ENCODE assay signal across 1 cellular context in genomic region chr9:114721491-114722362, GRCh38.
TF ChIP-seq lines count a peak whose summit lies in the region.

No MANE protein-coding gene starts in this region.

TF ChIP-seq in HepG2, 621 proteins besides CTCF, POLR2A, EP300 and RAD21 (continued from another document):
- TF ChIP-seq ZBTB4 (CRISPR knock-in tag; IDR thresholded peaks at IDR 0.05; ENCODE audit: borderline replicate concordance): no peak
- no peak for TF ChIP-seq ZKSCAN1 (IDR thresholded peaks at IDR 0.05; ENCODE audit: low read length)
- 0 out of 2 replicates have a peak, but pooled peaks have one; percentile 38 for TF ChIP-seq BORCS8-MEF2B (CRISPR knock-in tag; IDR thresholded peaks at IDR 0.05)
- no peak for TF ChIP-seq PAF1 (CRISPR knock-in tag; IDR thresholded peaks at IDR 0.05)
- peak; percentile 92 for TF ChIP-seq MED1 (CRISPR knock-in tag; IDR thresholded peaks at IDR 0.05)
- TF ChIP-seq ZNF275 (CRISPR knock-in tag; IDR thresholded peaks at IDR 0.05; ENCODE audit: borderline replicate concordance): peak; percentile 63; the same call in 1 of the 2 replicates
- peak; percentile 66 for TF ChIP-seq SMC3 (IDR thresholded peaks at IDR 0.05; ENCODE audit: low read length)
- no peak for TF ChIP-seq CBX2 (IDR thresholded peaks at IDR 0.05; ENCODE audit: low read depth, low read length)
- TF ChIP-seq CBX2 (CRISPR knock-in tag; IDR thresholded peaks at IDR 0.05; ENCODE audit: low read depth): no peak
- peak; percentile 94 for TF ChIP-seq ZSCAN9 (CRISPR knock-in tag; IDR thresholded peaks at IDR 0.05; ENCODE audit: borderline replicate concordance)
- peak; percentile 74; the same call in 1 of the 2 replicates for TF ChIP-seq MYNN (CRISPR knock-in tag; IDR thresholded peaks at IDR 0.05; ENCODE audit: low read depth)
- no peak for TF ChIP-seq ZNF235 (CRISPR knock-in tag; IDR thresholded peaks at IDR 0.05; ENCODE audit: borderline replicate concordance)
- TF ChIP-seq ZNF713 (CRISPR knock-in tag; IDR thresholded peaks at IDR 0.05): no peak
- peak; percentile 73 for TF ChIP-seq ZFP91 (CRISPR knock-in tag; IDR thresholded peaks at IDR 0.05; ENCODE audit: borderline replicate concordance)
- peak; percentile 99 for TF ChIP-seq RARA (CRISPR knock-in tag; IDR thresholded peaks at IDR 0.05)
- TF ChIP-seq ZFAT (CRISPR knock-in tag; conservative IDR thresholded peaks at IDR 0.05): no peak
